8 cellular contexts compared by ENCODE assay signal in the genomic region with DNA sequence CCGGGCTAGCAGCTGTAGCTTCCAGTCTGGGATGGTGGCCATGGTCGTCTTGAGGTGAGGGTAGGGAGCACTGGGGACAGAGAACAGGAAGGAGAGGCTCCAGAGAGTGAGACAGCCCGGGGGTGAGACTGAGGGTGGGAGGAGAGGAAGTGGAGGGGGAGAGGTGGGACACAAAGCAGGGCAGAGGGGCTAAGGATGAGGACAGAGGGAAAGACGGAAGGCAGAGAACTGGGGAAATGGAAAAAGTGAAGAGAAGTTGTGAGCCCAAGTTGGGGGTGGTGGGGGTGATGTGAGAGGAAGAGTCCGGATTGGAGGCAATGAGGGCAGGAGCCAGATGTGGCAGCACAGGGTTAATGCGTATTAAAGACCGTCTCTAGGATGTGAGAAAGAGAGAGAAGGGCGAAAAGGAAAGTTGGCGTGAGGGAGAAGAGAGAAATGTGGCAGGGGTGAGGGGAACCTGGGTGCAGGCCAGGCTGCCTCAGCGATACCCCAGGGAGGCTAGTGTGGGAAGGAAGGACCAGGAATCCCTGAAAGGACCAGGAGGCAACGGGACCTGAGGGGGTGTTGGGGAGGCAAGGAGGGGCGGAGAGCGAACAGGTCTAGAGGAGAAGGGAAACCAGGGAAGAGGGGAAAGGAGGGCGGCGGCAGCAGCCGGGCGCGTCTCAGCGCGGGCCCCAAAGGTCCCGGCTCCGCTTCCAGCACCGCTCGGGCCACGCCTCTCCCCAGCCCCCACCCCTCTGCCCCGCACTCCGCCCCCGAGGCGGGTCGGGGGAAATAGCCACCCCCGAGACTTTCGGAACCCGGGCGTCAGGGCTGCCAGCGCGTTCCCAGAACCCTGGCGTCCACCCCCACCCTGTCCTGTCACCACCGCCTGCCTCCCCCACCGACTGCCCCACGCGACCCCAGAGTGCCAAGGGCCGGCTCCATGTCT. TPM values are rescaled to one million over a fixed set of nuclear protein-coding genes. Genes with fewer than 3 reads are reported as not detected.
DNase-seq lines count a peak whose midpoint lies in the region; ATAC-seq and TF ChIP-seq lines count a peak whose summit lies in the region.

A gene with protein sequence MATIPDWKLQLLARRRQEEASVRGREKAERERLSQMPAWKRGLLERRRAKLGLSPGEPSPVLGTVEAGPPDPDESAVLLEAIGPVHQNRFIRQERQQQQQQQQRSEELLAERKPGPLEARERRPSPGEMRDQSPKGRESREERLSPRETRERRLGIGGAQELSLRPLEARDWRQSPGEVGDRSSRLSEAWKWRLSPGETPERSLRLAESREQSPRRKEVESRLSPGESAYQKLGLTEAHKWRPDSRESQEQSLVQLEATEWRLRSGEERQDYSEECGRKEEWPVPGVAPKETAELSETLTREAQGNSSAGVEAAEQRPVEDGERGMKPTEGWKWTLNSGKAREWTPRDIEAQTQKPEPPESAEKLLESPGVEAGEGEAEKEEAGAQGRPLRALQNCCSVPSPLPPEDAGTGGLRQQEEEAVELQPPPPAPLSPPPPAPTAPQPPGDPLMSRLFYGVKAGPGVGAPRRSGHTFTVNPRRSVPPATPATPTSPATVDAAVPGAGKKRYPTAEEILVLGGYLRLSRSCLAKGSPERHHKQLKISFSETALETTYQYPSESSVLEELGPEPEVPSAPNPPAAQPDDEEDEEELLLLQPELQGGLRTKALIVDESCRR (minus strand): TSS at position 669 of the 931 bp plus-strand sequence. CDS start 627 bp downstream, at position 42.

- H3K4ac ChIP-seq in H9 (ENCODE audit: low read depth, low read length): no peak within 1 kb of the TSS

- TF ChIP-seq EP300 in stomach (IDR thresholded peaks at IDR 0.05): no peak

- H3K9me3 Mint-ChIP-seq in H9 (no peaks in the 10 kb centered on the region; a peak in 1 of 5 replicates), neural progenitor cell (no peaks in the 10 kb centered on the region)
- no peaks in the 10 kb centered on the region for H3K9me3 Mint-ChIP-seq in activated T-helper 2 cell treated with anti-CD3 and anti-CD28 coated beads, Interferon-gamma antibody, Interleukin-2, Interleukin-4, amounts not matched to agents 10 μg/mL and 5 μg/mL and 100 μg/mL, durations not matched to agents 14 hours and 24 hours and 36 hours

- H4K8ac ChIP-seq in H9 (replicated peaks; ENCODE audit: insufficient read length, low read depth, low read length): no peak within 1 kb of the TSS

- no peak within 1 kb of the TSS for H4K91ac ChIP-seq in H9 (ENCODE audit: insufficient read length, low read depth, low read length)

- H2AK5ac ChIP-seq in H9 (ENCODE audit: insufficient read length, low read length): no peak within 1 kb of the TSS

- no peak within 1 kb of the TSS for H3K23ac ChIP-seq in H9 (ENCODE audit: insufficient read length, low read depth, low read length)

- H3K56ac ChIP-seq in H9 (ENCODE audit: insufficient read length, low read depth, low read length): no peak within 1 kb of the TSS

- no TSS peak for BruUV-seq in Panc1 (replicated peaks; lab: Mats Ljungman, UMichigan)

- H3K4me1 ChIP-seq in BLaER1 treated with 17β-estradiol and CSF1 and Interleukin-3, amounts not matched to agents 10 nM and 100 nM: peaks cover 21 to 40% (median 28%) of the 10 kb centered on the region in 10 experiments
- H3K4me1 ChIP-seq in H9 (ENCODE audit: insufficient read depth, low read length) (peaks cover 17% of the 10 kb centered on the region; the same call in 1 of the 2 replicates), Panc1 (ENCODE audit: control insufficient read depth, insufficient read depth, low read length) (peaks cover 38% of the 10 kb centered on the region), neural progenitor cell (peaks cover 65% of the 10 kb centered on the region), stomach (peaks cover 32 to 82% (median 57%) of the 10 kb centered on the region in 4 donors)

- POLR2A ChIA-PET in Panc1 (lab: Charles Lee): no interaction called here

- peaks cover 33% of the 10 kb centered on the region for H3K23me2 ChIP-seq in H9 (ENCODE audit: insufficient read length, low read depth, low read length, poor library complexity, severe bottlenecking)

- H3K4me1 Mint-ChIP-seq in H9: peaks cover 69 to 71% of the 10 kb centered on the region in 2 experiments
- H3K4me1 Mint-ChIP-seq in activated T-helper 2 cell treated with anti-CD3 and anti-CD28 coated beads, Interferon-gamma antibody, Interleukin-2, Interleukin-4, amounts not matched to agents 10 μg/mL and 5 μg/mL and 100 μg/mL, durations not matched to agents 14 hours and 24 hours and 36 hours (ENCODE audit: low read depth): peaks cover 32% of the 10 kb centered on the region
- peaks cover 81% of the 10 kb centered on the region for H3K4me1 Mint-ChIP-seq in neural progenitor cell

- H3K9me3 ChIP-seq in BLaER1 treated with 17β-estradiol and CSF1 and Interleukin-3, amounts not matched to agents 10 nM and 100 nM (replicated peaks in 1 of 11): no peaks in the 10 kb centered on the region
- H3K9me3 ChIP-seq in H9 (ENCODE audit: control insufficient read depth, low read depth, low read length) (no peaks in the 10 kb centered on the region), Panc1 (ENCODE audit: control insufficient read depth, insufficient read depth, low read depth, low read length) (no peaks in the 10 kb centered on the region), neural progenitor cell (ENCODE audit: low read depth) (no peaks in the 10 kb centered on the region), stomach (no peaks in the 10 kb centered on the region)

- H3K79me2 ChIP-seq in H9 (ENCODE audit: insufficient read depth, low read length): peaks cover 2% of the 10 kb centered on the region; the same call in 1 of the 2 replicates
- H3K79me2 ChIP-seq in neural progenitor cell (ENCODE audit: low read depth): peaks cover 80% of the 10 kb centered on the region

- DNase-seq in H9 (peak; percentile 45), Panc1 (ENCODE audit: low read depth, low spot score) (no peak), fibroblast of the aortic adventitia (ENCODE audit: low read depth) (peak; percentile 64), neural progenitor cell (ENCODE audit: low spot score) (peak; percentile 75), stomach (peak; percentile 73)
- DNase-seq in activated T-helper 2 cell treated with anti-CD3 and anti-CD28 coated beads, Interferon-gamma antibody, Interleukin-2, Interleukin-4, amounts not matched to agents 10 μg/mL and 5 μg/mL and 100 μg/mL, durations not matched to agents 14 hours and 24 hours and 36 hours (ENCODE audit: low spot score): peak; percentile 74

- no peak within 1 kb of the TSS for H2BK120ac ChIP-seq in H9 (ENCODE audit: low read depth, low read length, poor library complexity, severe bottlenecking)

- H3K18ac ChIP-seq in H9 (ENCODE audit: insufficient read length, low read depth, low read length): no peak within 1 kb of the TSS

- H3K36me3 Mint-ChIP-seq in H9 (ENCODE audit: insufficient read depth in 1 of 3, low read depth in 3 of 3) (peaks cover 4 to 23% (median 15%) of the 10 kb centered on the region in 3 experiments; a peak in 5 of 7 replicates), neural progenitor cell (peaks cover 6% of the 10 kb centered on the region)
- peaks cover 55% of the 10 kb centered on the region for H3K36me3 Mint-ChIP-seq in activated T-helper 2 cell treated with anti-CD3 and anti-CD28 coated beads, Interferon-gamma antibody, Interleukin-2, Interleukin-4, amounts not matched to agents 10 μg/mL and 5 μg/mL and 100 μg/mL, durations not matched to agents 14 hours and 24 hours and 36 hours (ENCODE audit: low read depth)

- no peak within 1 kb of the TSS for H4K5ac ChIP-seq in H9 (ENCODE audit: insufficient read length, low read depth, low read length)

- H3K27me3 Mint-ChIP-seq in H9 (ENCODE audit: low read depth) (peaks cover 3% of the 10 kb centered on the region; the same call in 1 of the 2 replicates), neural progenitor cell (ENCODE audit: insufficient read depth, low read depth) (peaks cover 7% of the 10 kb centered on the region)
- H3K27me3 Mint-ChIP-seq in activated T-helper 2 cell treated with anti-CD3 and anti-CD28 coated beads, Interferon-gamma antibody, Interleukin-2, Interleukin-4, amounts not matched to agents 10 μg/mL and 5 μg/mL and 100 μg/mL, durations not matched to agents 14 hours and 24 hours and 36 hours (ENCODE audit: low read depth): no peaks in the 10 kb centered on the region

- no peak within 1 kb of the TSS for H3K14ac ChIP-seq in H9 (ENCODE audit: insufficient read depth, low read length)

- H2BK5ac ChIP-seq in H9 (ENCODE audit: insufficient read length, low read length): no peak within 1 kb of the TSS

- CTCF ChIA-PET in Panc1 (lab: Charles Lee): no interaction called here

- in situ Hi-C loops in Panc1 (cut with HindIII; ENCODE audit: low pct_unique_long_range_greater_than_20kb, low sequenced_read_pairs): no loop called here

- H3K4me2 ChIP-seq in BLaER1 treated with 17β-estradiol and CSF1 and Interleukin-3, amounts not matched to agents 10 nM and 100 nM: peak within 1 kb of the TSS; percentile 97 to 100 (median 99)
- H3K4me2 ChIP-seq in H9 (ENCODE audit: insufficient read depth, insufficient read length, low read length): peak within 1 kb of the TSS; percentile 74
- H3K4me2 ChIP-seq in neural progenitor cell: peak within 1 kb of the TSS; percentile 97

- no peak for TF ChIP-seq POLR2A in stomach (IDR thresholded peaks at IDR 0.05)

- peak within 1 kb of the TSS; percentile 86 to 88 for H3K4me3 Mint-ChIP-seq in H9
- peak within 1 kb of the TSS; percentile 97 for H3K4me3 Mint-ChIP-seq in activated T-helper 2 cell treated with anti-CD3 and anti-CD28 coated beads, Interferon-gamma antibody, Interleukin-2, Interleukin-4, amounts not matched to agents 10 μg/mL and 5 μg/mL and 100 μg/mL, durations not matched to agents 14 hours and 24 hours and 36 hours (ENCODE audit: low read depth)
- H3K4me3 Mint-ChIP-seq in neural progenitor cell: peak within 1 kb of the TSS; percentile 95

- peaks cover 34% of the 10 kb centered on the region for H3F3A ChIP-seq in neural progenitor cell (ENCODE audit: low read depth)

- H3T11ph ChIP-seq in H9 (ENCODE audit: low read length): no peak within 1 kb of the TSS

- no peaks in the 10 kb centered on the region for H3K79me1 ChIP-seq in H9 (ENCODE audit: insufficient read depth, low read depth, low read length, poor library complexity, severe bottlenecking)

- no peak within 1 kb of the TSS for H2BK12ac ChIP-seq in H9 (ENCODE audit: insufficient read length, low read depth, low read length)

- WGBS in H9 (ENCODE audit: extremely low coverage, insufficient read length, low lambda C conversion rate): no CpG with 5 or more reads among the region's 42 CpGs
- WGBS in stomach, 5 donors: 4 to 8% (median 5%) methylated on average over 21 to 42 of the region's 42 CpGs

- intact Hi-C loops in Panc1 (cut with micrococcal nuclease; ENCODE audit: unreplicated experiment) (no loop called here), stomach (cut with DNase I; ENCODE audit: low total_unique reads) (no loop called here)
- intact Hi-C loops in activated T-helper 2 cell treated with anti-CD3 and anti-CD28 coated beads, Interferon-gamma antibody, Interleukin-2, Interleukin-4, amounts not matched to agents 10 μg/mL and 5 μg/mL and 100 μg/mL, durations not matched to agents 14 hours and 24 hours and 36 hours (cut with micrococcal nuclease): loop anchor here (5.0 kb wide), 2 partner anchors 129 to 966 kb away; a partner anchor contains a TSS

- TF ChIP-seq CTCF in H9 (conservative IDR thresholded peaks at IDR 0.05): no peak
- no peak for TF ChIP-seq CTCF in Panc1 (IDR thresholded peaks at IDR 0.05)
- TF ChIP-seq CTCF in fibroblast of the aortic adventitia (IDR thresholded peaks at IDR 0.05; ENCODE audit: insufficient read depth, low read length): no peak
- no peak for TF ChIP-seq CTCF in neural progenitor cell (IDR thresholded peaks at IDR 0.05)
- no peak for TF ChIP-seq CTCF in stomach (IDR thresholded peaks at IDR 0.05)

- no peaks in the 10 kb centered on the region for H3K27me3 ChIP-seq in BLaER1 treated with 17β-estradiol and CSF1 and Interleukin-3, amounts not matched to agents 10 nM and 100 nM
- H3K27me3 ChIP-seq in H9 (ENCODE audit: insufficient read depth, low read length) (no peaks in the 10 kb centered on the region), Panc1 (ENCODE audit: control insufficient read depth, insufficient read depth, low read length) (no peaks in the 10 kb centered on the region), neural progenitor cell (no peaks in the 10 kb centered on the region), stomach (no peaks in the 10 kb centered on the region)

- peak within 1 kb of the TSS; percentile 83 to 100 (median 96) for H3K4me3 ChIP-seq in BLaER1 treated with 17β-estradiol and CSF1 and Interleukin-3, amounts not matched to agents 10 nM and 100 nM
- H3K4me3 ChIP-seq in Panc1 (ENCODE audit: low read depth in 2 of 2, low read length in 2 of 2) (peak within 1 kb of the TSS; percentile 85 to 96), fibroblast of the aortic adventitia (ENCODE audit: low read depth, low read length) (peak within 1 kb of the TSS; percentile 93), neural progenitor cell (peak within 1 kb of the TSS; percentile 90), stomach (peak within 1 kb of the TSS; percentile 69 to 88 (median 82))

- H2AFZ ChIP-seq in H9 (ENCODE audit: low read length): no peak within 1 kb of the TSS
- peak within 1 kb of the TSS; percentile 35 for H2AFZ ChIP-seq in neural progenitor cell (replicated peaks)

- H2BK20ac ChIP-seq in H9 (ENCODE audit: low read depth, low read length, poor library complexity, severe bottlenecking): no peak within 1 kb of the TSS

- peak within 1 kb of the TSS; percentile 75 to 90 (median 90) for H3K27ac Mint-ChIP-seq in H9
- H3K27ac Mint-ChIP-seq in activated T-helper 2 cell treated with anti-CD3 and anti-CD28 coated beads, Interferon-gamma antibody, Interleukin-2, Interleukin-4, amounts not matched to agents 10 μg/mL and 5 μg/mL and 100 μg/mL, durations not matched to agents 14 hours and 24 hours and 36 hours: peak within 1 kb of the TSS; percentile 93
- peak within 1 kb of the TSS; percentile 95 for H3K27ac Mint-ChIP-seq in neural progenitor cell

- H3K36me3 ChIP-seq in BLaER1 treated with 17β-estradiol and CSF1 and Interleukin-3, amounts not matched to agents 10 nM and 100 nM: peaks cover 11 to 39% (median 35%) of the 10 kb centered on the region in 11 experiments; a peak in 20 of 22 replicates
- H3K36me3 ChIP-seq in Panc1 (ENCODE audit: control insufficient read depth, insufficient read depth, low read length): no peaks in the 10 kb centered on the region
- no peaks in the 10 kb centered on the region for H3K36me3 ChIP-seq in neural progenitor cell
- no peaks in the 10 kb centered on the region for H3K36me3 ChIP-seq in stomach

- H2BK15ac ChIP-seq in H9 (ENCODE audit: low read depth, low read length): no peak within 1 kb of the TSS

- ATAC-seq in Panc1 (peak; percentile 49), HG02571 (IDR thresholded peaks at IDR 0.05; ENCODE audit: unreplicated experiment) (no peak)

- peak within 1 kb of the TSS; percentile 91 to 100 (median 99) for H3K27ac ChIP-seq in BLaER1 treated with 17β-estradiol and CSF1 and Interleukin-3, amounts not matched to agents 10 nM and 100 nM
- no peak within 1 kb of the TSS for H3K27ac ChIP-seq in H9 (ENCODE audit: insufficient read length, low read depth, low read length)
- peak within 1 kb of the TSS; percentile 94 for H3K27ac ChIP-seq in Panc1 (ENCODE audit: low read length)
- peak within 1 kb of the TSS; percentile 82 for H3K27ac ChIP-seq in neural progenitor cell
- H3K27ac ChIP-seq in stomach: peak within 1 kb of the TSS; percentile 92 to 99 (median 97)

- peak within 1 kb of the TSS; percentile 91 to 100 (median 99) for H3K9ac ChIP-seq in BLaER1 treated with 17β-estradiol and CSF1 and Interleukin-3, amounts not matched to agents 10 nM and 100 nM
- H3K9ac ChIP-seq in H9 (ENCODE audit: extremely low read depth, insufficient read length, low read length) (peak within 1 kb of the TSS; percentile 35), neural progenitor cell (peak within 1 kb of the TSS; percentile 8)

- peaks cover 22 to 46% (median 37%) of the 10 kb centered on the region in 11 experiments for H4K20me1 ChIP-seq in BLaER1 treated with 17β-estradiol and CSF1 and Interleukin-3, amounts not matched to agents 10 nM and 100 nM
- H4K20me1 ChIP-seq in H9 (ENCODE audit: control insufficient read depth, insufficient read depth, insufficient read length): no peaks in the 10 kb centered on the region
- H4K20me1 ChIP-seq in neural progenitor cell (ENCODE audit: low read depth): peaks cover 35% of the 10 kb centered on the region

RNA-seq across cellular contexts. Expression of the gene that starts here (rescaled TPM):
- 26.4 and 28.0 TPM in 2 replicates for total RNA-seq in H9 (2021)
- 55.3 TPM for total RNA-seq in Panc1 (2021; ENCODE audit: unreplicated experiment)
- polyA plus RNA-seq in Panc1 (2012; ENCODE audit: insufficient read length): 40.1 TPM
- total RNA-seq in activated T-helper 2 cell treated with anti-CD3 and anti-CD28 coated beads, Interferon-gamma antibody, Interleukin-2, Interleukin-4, amounts not matched to agents 10 μg/mL and 5 μg/mL and 100 μg/mL, durations not matched to agents 14 hours and 24 hours and 36 hours: 137 and 144 TPM in 2 replicates
- total RNA-seq in fibroblast of the aortic adventitia (ENCODE audit: low replicate concordance): 33.0 and 82.2 TPM in 2 replicates
- 10.2 and 25.4 TPM in 2 replicates for total RNA-seq in neural progenitor cell (ENCODE audit: low replicate concordance)
- total RNA-seq in stomach: 10 to 100 TPM in 4 of 5 donors, 1 to 10 TPM in 1; 9.0 to 20.1 (median 12.8) TPM
- 10 to 100 TPM; 24.7 to 40.3 (median 32.2) TPM for polyA plus RNA-seq in stomach

Comparison
In these comparisons a context has a peak if more than half of its experiments do, and no peak if none do; other contexts are left out.
1. H3K9ac ChIP-seq: peak in every context shown above with its lines; median percentile 99 in BLaER1 treated with 17β-estradiol and CSF1 and Interleukin-3, amounts not matched to agents 10 nM and 100 nM; 35 in H9; 8 in neural progenitor cell.